ENCODE assay signal across 35 cellular contexts in genomic region chr20:24007073-24007595, GRCh38. TPM values are rescaled to one million over a fixed set of nuclear protein-coding genes. Genes with fewer than 3 reads are reported as not detected.
"Had no signal": no experiment of that assay in that cellular context is flagged by ENCODE, and none has a peak within 500 bp of the region (broad histone marks: within the 10 kb centered on the region; RNA-seq: fewer than 3 reads in every experiment).

No MANE protein-coding gene starts in this region.

- H3K27me3 Mint-ChIP-seq: activated CD4-positive, alpha-beta T cell treated with anti-CD3 and anti-CD28 coated beads, Interleukin-2, amount 10 ng/mL, durations not matched to agents 7 days and 5 days; activated naive CD8-positive, alpha-beta T cell treated with anti-CD3 and anti-CD28 coated beads, Interleukin-2, amount 10 ng/mL, durations not matched to agents 7 days and 5 days; activated T-cell treated with anti-CD3 and anti-CD28 coated beads, Interleukin-2, amount 50 U/mL, for 24 hours; T-helper 17 cell had no signal

- H3K27ac ChIP-seq: ascending aorta, breast epithelium, colonic mucosa, epithelial cell of prostate, esophagus squamous epithelium, gastroesophageal sphincter had no signal

- H3K4me3 Mint-ChIP-seq: activated CD4-positive, alpha-beta memory T cell treated with anti-CD3 and anti-CD28 coated beads, Interleukin-2, amount 10 ng/mL, durations not matched to agents 7 days and 5 days; activated CD4-positive, alpha-beta T cell treated with anti-CD3 and anti-CD28 coated beads, Interleukin-2, amount 10 ng/mL, durations not matched to agents 7 days and 5 days; activated naive CD4-positive, alpha-beta T cell treated with anti-CD3 and anti-CD28 coated beads, Interleukin-2, amount 10 ng/mL, durations not matched to agents 7 days and 5 days; activated naive CD8-positive, alpha-beta T cell treated with anti-CD3 and anti-CD28 coated beads, Interleukin-2, amount 10 ng/mL, durations not matched to agents 7 days and 5 days; activated T-cell treated with anti-CD3 and anti-CD28 coated beads, Interleukin-2, amount 50 U/mL, for 24 hours; activated T-cell treated with anti-CD3 and anti-CD28 coated beads, Interleukin-2, amount 50 U/mL, for 72 hours; brain; T-helper 17 cell; T-helper 2 cell treated with Interferon-gamma antibody and Interleukin-4, amounts not matched to agents 5 μg/mL and 100 μg/mL, for 36 hours had no signal

- DNase-seq: activated CD4-positive, alpha-beta memory T cell treated with anti-CD3 and anti-CD28 coated beads, Interleukin-2, amount 10 ng/mL, durations not matched to agents 7 days and 5 days; activated CD4-positive, alpha-beta T cell treated with anti-CD3 and anti-CD28 coated beads for 1 hour; activated CD4-positive, alpha-beta T cell treated with anti-CD3 and anti-CD28 coated beads for 4 hours; activated CD4-positive, alpha-beta T cell treated with anti-CD3 and anti-CD28 coated beads, Interleukin-2, amount 10 ng/mL, durations not matched to agents 7 days and 5 days; activated CD4-positive, alpha-beta T cell treated with anti-CD3 and anti-CD28 coated beads, Interleukin-2, amount 50 U/mL, for 4 hours; activated CD4-positive, CD25-positive, alpha-beta regulatory T cell; activated CD8-positive, alpha-beta memory T cell treated with anti-CD3 and anti-CD28 coated beads, Interleukin-2, amount 50 U/mL, for 48 hours; activated gamma-delta T cell; activated naive CD4-positive, alpha-beta T cell; activated naive CD4-positive, alpha-beta T cell treated with anti-CD3 and anti-CD28 coated beads, Interleukin-2, amount 10 ng/mL, durations not matched to agents 7 days and 5 days; activated naive CD8-positive, alpha-beta T cell treated with anti-CD3 and anti-CD28 coated beads, Interleukin-2, amount 10 ng/mL, durations not matched to agents 7 days and 5 days; activated T-cell treated with anti-CD3 and anti-CD28 coated beads for 4 hours; activated T-cell treated with anti-CD3 and anti-CD28 coated beads, Interleukin-2, amount 50 U/mL, for 24 hours; activated T-cell treated with anti-CD3 and anti-CD28 coated beads, Interleukin-2, amount 50 U/mL, for 72 hours; central memory CD4-positive, alpha-beta T cell; cerebellar nuclear complex; colonic mucosa; effector CD8-positive, alpha-beta T cell; esophagus squamous epithelium; foreskin melanocyte; T-helper 1 cell; T-helper 17 cell; T1000 had no signal

- H3K4me1 Mint-ChIP-seq: activated CD4-positive, alpha-beta memory T cell treated with anti-CD3 and anti-CD28 coated beads, Interleukin-2, amount 10 ng/mL, durations not matched to agents 7 days and 5 days had no signal

- H3K4me1 ChIP-seq: ascending aorta, breast epithelium, colonic mucosa, esophagus squamous epithelium, gastroesophageal sphincter had no signal

- H3K27me3 ChIP-seq: ascending aorta, colonic mucosa had no signal

- H3K9me3 ChIP-seq: ascending aorta, breast epithelium, colonic mucosa, esophagus squamous epithelium, gastroesophageal sphincter had no signal

- H3K9me3 Mint-ChIP-seq: activated CD4-positive, alpha-beta memory T cell treated with anti-CD3 and anti-CD28 coated beads, Interleukin-2, amount 10 ng/mL, durations not matched to agents 7 days and 5 days; activated CD4-positive, alpha-beta T cell treated with anti-CD3 and anti-CD28 coated beads, Interleukin-2, amount 10 ng/mL, durations not matched to agents 7 days and 5 days; activated naive CD4-positive, alpha-beta T cell treated with anti-CD3 and anti-CD28 coated beads, Interleukin-2, amount 10 ng/mL, durations not matched to agents 7 days and 5 days; activated naive CD4-positive, alpha-beta T cell treated with anti-CD3 and anti-CD28 coated beads, Interleukin-2, amount 50 U/mL, for 72 hours; activated naive CD8-positive, alpha-beta T cell treated with anti-CD3 and anti-CD28 coated beads, Interleukin-2, amount 10 ng/mL, durations not matched to agents 7 days and 5 days; activated T-cell treated with anti-CD3 and anti-CD28 coated beads, Interleukin-2, amount 50 U/mL, for 24 hours; activated T-cell treated with anti-CD3 and anti-CD28 coated beads, Interleukin-2, amount 50 U/mL, for 72 hours; brain; T-helper 2 cell treated with Interferon-gamma antibody and Interleukin-4, amounts not matched to agents 5 μg/mL and 100 μg/mL, for 36 hours had no signal

- H3K27ac Mint-ChIP-seq: activated CD4-positive, alpha-beta memory T cell treated with anti-CD3 and anti-CD28 coated beads, Interleukin-2, amount 10 ng/mL, durations not matched to agents 7 days and 5 days; activated CD4-positive, alpha-beta T cell treated with anti-CD3 and anti-CD28 coated beads, Interleukin-2, amount 10 ng/mL, durations not matched to agents 7 days and 5 days; activated naive CD4-positive, alpha-beta T cell treated with anti-CD3 and anti-CD28 coated beads, Interleukin-2, amount 10 ng/mL, durations not matched to agents 7 days and 5 days; activated naive CD4-positive, alpha-beta T cell treated with anti-CD3 and anti-CD28 coated beads, Interleukin-2, amount 50 U/mL, for 72 hours; activated naive CD8-positive, alpha-beta T cell treated with anti-CD3 and anti-CD28 coated beads, Interleukin-2, amount 10 ng/mL, durations not matched to agents 7 days and 5 days; activated T-cell treated with anti-CD3 and anti-CD28 coated beads, Interleukin-2, amount 50 U/mL, for 24 hours; activated T-cell treated with anti-CD3 and anti-CD28 coated beads, Interleukin-2, amount 50 U/mL, for 72 hours; brain; T-helper 17 cell; T-helper 2 cell treated with Interferon-gamma antibody and Interleukin-4, amounts not matched to agents 5 μg/mL and 100 μg/mL, for 36 hours had no signal

- H3K4me3 ChIP-seq: ascending aorta, breast epithelium, colonic mucosa, esophagus squamous epithelium, gastroesophageal sphincter had no signal

- H3K36me3 Mint-ChIP-seq: activated naive CD4-positive, alpha-beta T cell treated with anti-CD3 and anti-CD28 coated beads, Interleukin-2, amount 10 ng/mL, durations not matched to agents 7 days and 5 days; activated naive CD4-positive, alpha-beta T cell treated with anti-CD3 and anti-CD28 coated beads, Interleukin-2, amount 50 U/mL, for 72 hours; activated naive CD8-positive, alpha-beta T cell treated with anti-CD3 and anti-CD28 coated beads, Interleukin-2, amount 10 ng/mL, durations not matched to agents 7 days and 5 days; brain had no signal

- ATAC-seq: activated naive CD4-positive, alpha-beta T cell treated with anti-CD3 and anti-CD28 coated beads, Interleukin-2, amount 50 U/mL, for 72 hours; activated T-cell treated with anti-CD3 and anti-CD28 coated beads, Interleukin-2, amount 50 U/mL, for 72 hours; gastroesophageal sphincter; T-helper 17 cell had no signal

- H3K36me3 ChIP-seq: ascending aorta, breast epithelium, colonic mucosa, esophagus squamous epithelium, gastroesophageal sphincter had no signal

RNA-seq across cellular contexts. Expression of gene GGTLC1, which starts 18.6 kb away (rescaled TPM):
- total RNA-seq: activated CD4-positive, alpha-beta memory T cell treated with anti-CD3 and anti-CD28 coated beads, Interleukin-2, amount 10 ng/mL, durations not matched to agents 7 days and 5 days; activated CD4-positive, alpha-beta T cell treated with anti-CD3 and anti-CD28 coated beads, Interleukin-2, amount 10 ng/mL, durations not matched to agents 7 days and 5 days; activated naive CD4-positive, alpha-beta T cell treated with anti-CD3 and anti-CD28 coated beads, Interleukin-2, amount 50 U/mL, for 72 hours; activated naive CD8-positive, alpha-beta T cell treated with anti-CD3 and anti-CD28 coated beads, Interleukin-2, amount 10 ng/mL, durations not matched to agents 7 days and 5 days; activated T-cell treated with anti-CD3 and anti-CD28 coated beads, Interleukin-2, amount 50 U/mL, for 72 hours; ascending aorta; breast epithelium; dermis microvascular lymphatic vessel endothelial cell; endothelial cell of umbilical vein; esophagus squamous epithelium; fibroblast of lung; fibroblast of villous mesenchyme; gastroesophageal sphincter; glomerular endothelial cell; T-helper 17 cell had no signal
